22 cellular contexts compared by ENCODE assay signal in the genomic region with DNA sequence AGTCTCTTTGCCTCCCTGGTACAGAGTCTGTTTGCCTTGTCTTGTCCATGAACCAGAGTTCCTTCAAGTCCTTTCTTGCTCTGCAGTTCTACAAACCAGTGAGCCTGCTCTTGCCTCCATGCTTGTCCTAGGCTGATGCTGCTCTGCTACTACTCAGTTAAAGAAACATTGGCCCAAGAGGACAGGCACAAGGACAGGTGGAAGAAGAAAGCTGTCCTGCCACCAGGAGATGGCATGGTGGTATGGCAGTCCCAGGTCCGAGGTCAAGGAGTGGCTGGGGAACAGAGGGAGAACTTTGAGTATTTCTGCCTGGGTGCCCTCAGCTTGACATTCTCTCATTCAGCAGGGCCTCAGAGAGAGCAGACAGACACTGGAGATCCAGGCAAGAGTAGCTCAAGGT. TPM values are rescaled to one million over a fixed set of nuclear protein-coding genes. Genes with fewer than 3 reads are reported as not detected.
"Had no signal": no experiment of that assay in that cellular context is flagged by ENCODE, and none has a peak within 500 bp of the region (broad histone marks: within the 10 kb centered on the region; RNA-seq: fewer than 3 reads in every experiment).

No MANE protein-coding gene starts in this region.

- H3K4me1 ChIP-seq: ascending aorta, body of pancreas had no signal

- H3K9me3 ChIP-seq: ascending aorta, body of pancreas had no signal

- H3K27ac ChIP-seq: ascending aorta, body of pancreas had no signal

- H3K36me3 ChIP-seq: ascending aorta had no signal

- H3K4me3 ChIP-seq: ascending aorta, body of pancreas had no signal

- H3K27me3 ChIP-seq: ascending aorta, body of pancreas had no signal

- ATAC-seq: activated CD8-positive, alpha-beta T cell treated with anti-CD3 and anti-CD28 coated beads for 36 hours; activated naive CD8-positive, alpha-beta T cell treated with anti-CD3 and anti-CD28 coated beads, Interleukin-2, amount 50 U/mL, for 24 hours; body of pancreas; T-helper 17 cell had no signal

- DNase-seq: activated B cell treated with CpG ODN at 0.5 μM for 24 hours; activated CD8-positive, alpha-beta T cell treated with anti-CD3 and anti-CD28 coated beads for 36 hours; activated effector memory CD4-positive, alpha-beta T cell treated with Interleukin-2 at 50 U/mL for 16 hours; activated naive CD4-positive, alpha-beta T cell treated with Interleukin-2 at 50 U/mL for 16 hours; activated naive CD8-positive, alpha-beta T cell treated with anti-CD3 and anti-CD28 coated beads, Interleukin-2, amount 50 U/mL, for 24 hours; activated T-cell treated with anti-CD3 and anti-CD28 coated beads for 4 hours; amniotic stem cell; body of pancreas; KG1; NCI-H1092 treated with DMSO at 0.1 percent for 48 hours; NCI-H1417 treated with DMSO at 0.1 percent for 48 hours; NCI-H1694; NCI-H2029; NCI-H2107; NCI-H2171 treated with DMSO at 0.1 percent for 48 hours; NCI-H226; NCI-H526; NCI-H82; SIG-M5; T-helper 17 cell; T-helper 9 cell had no signal

RNA-seq across cellular contexts. Expression of gene TTC32, which starts 20.6 kb away (rescaled TPM):
- total RNA-seq: ascending aorta had no signal
